ENCODE assay signal across 16 cellular contexts in the genomic region with DNA sequence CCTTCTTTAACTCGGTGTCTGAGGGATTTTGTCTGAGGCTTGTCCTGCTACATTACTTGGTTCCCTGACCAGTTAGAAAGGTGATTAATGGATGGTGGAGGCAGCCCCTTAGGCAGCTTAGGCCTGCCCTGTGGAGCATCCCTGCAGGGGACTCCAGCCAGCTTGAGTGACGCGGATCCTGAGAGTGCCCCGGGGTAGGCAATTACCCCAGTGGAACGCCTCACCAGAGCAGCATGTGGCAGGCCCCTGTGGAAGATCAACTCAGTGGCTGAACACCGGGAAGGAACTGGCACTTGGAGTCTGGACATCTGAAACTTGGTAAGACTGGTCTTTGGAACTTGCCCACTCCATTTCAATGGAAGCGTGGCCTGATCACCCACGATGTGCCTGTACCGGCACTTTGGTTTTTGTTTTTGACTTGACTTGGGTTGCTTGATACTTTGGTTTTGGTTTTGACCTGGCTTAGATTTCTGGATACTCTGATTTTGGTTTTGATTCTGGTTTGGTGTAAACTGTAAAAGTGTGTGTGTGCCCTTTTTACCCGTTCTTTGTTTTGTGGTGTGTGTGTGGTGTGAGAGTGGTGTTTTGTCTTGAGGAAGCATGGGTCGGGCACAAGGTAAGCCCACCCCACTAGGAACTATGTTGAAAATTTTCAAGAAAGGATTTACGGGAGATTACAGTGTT. TPM values are rescaled to one million over a fixed set of nuclear protein-coding genes. Genes with fewer than 3 reads are reported as not detected.
"Had no signal": no experiment of that assay in that cellular context is flagged by ENCODE, and none has a peak within 500 bp of the region (broad histone marks: within the 10 kb centered on the region; RNA-seq: fewer than 3 reads in every experiment).

No MANE protein-coding gene starts in this region.

RNA-seq across cellular contexts. Expression of a gene that starts 18.9 kb away (rescaled TPM):
- total RNA-seq: gastrocnemius medialis, mesenteric fat pad had no signal

RNA-seq across cellular contexts. Expression of a gene that starts 27.9 kb away (rescaled TPM):
- total RNA-seq: dermis microvascular lymphatic vessel endothelial cell, endodermal cell, esophagus mucosa, esophagus squamous epithelium, gastrocnemius medialis, glomerular endothelial cell, heart right ventricle, kidney epithelial cell, left cardiac atrium, left lung, left ventricle myocardium superior, lower leg skin, lower lobe of right lung, lung microvascular endothelial cell, mesenteric fat pad, myocyte had no signal
